Comparison of ENCODE assay signal across 1 cellular context in genomic region chr5:132310141-132310834, GRCh38.
TF ChIP-seq lines count a peak whose summit lies in the region.

No MANE protein-coding gene starts in this region.

TF ChIP-seq in K562, 482 proteins besides CTCF, POLR2A, EP300 and RAD21 (continued from another document):
- TF ChIP-seq GTF2E2 (tag; IDR thresholded peaks at IDR 0.05) (no peak), POLR2AphosphoS5 (IDR thresholded peaks at IDR 0.05; ENCODE audit: control insufficient read depth, insufficient read depth, low read depth, low read length) (no peak), ZNF592 (IDR thresholded peaks at IDR 0.05) (peak; percentile 66), HDAC2 (IDR thresholded peaks at IDR 0.05) (peak; percentile 17; the same call in 1 of the 2 replicates), RBM25 (IDR thresholded peaks at IDR 0.05; ENCODE audit: low read depth, low read length, severe bottlenecking) (peak; percentile 75), ETV1 (tag; conservative IDR thresholded peaks at IDR 0.05; ENCODE audit: low read depth) (peak; percentile 59; the same call in 1 of the 2 replicates), PHF21A (IDR thresholded peaks at IDR 0.05; ENCODE audit: borderline replicate concordance, low read depth) (peak; percentile 65; the same call in 1 of the 2 replicates), ZBTB17 (CRISPR knock-in tag; IDR thresholded peaks at IDR 0.05) (no peak), PKNOX1 (IDR thresholded peaks at IDR 0.05) (peak; percentile 64; the same call in 1 of the 2 replicates), OTX1 (CRISPR knock-in tag; IDR thresholded peaks at IDR 0.05) (no peak), PRMT5 (CRISPR knock-in tag; IDR thresholded peaks at IDR 0.05) (no peak), ZC3H11A (IDR thresholded peaks at IDR 0.05; ENCODE audit: low read depth, low read length) (no peak), POLR3G (IDR thresholded peaks at IDR 0.05; ENCODE audit: extremely low read depth, insufficient read length, insufficient replicate concordance) (no peak), BCOR (IDR thresholded peaks at IDR 0.05) (peak; percentile 83), ZNF395 (CRISPR knock-in tag; IDR thresholded peaks at IDR 0.05) (no peak), NFATC3 (IDR thresholded peaks at IDR 0.05) (no peak), ZNF551 (CRISPR knock-in tag; IDR thresholded peaks at IDR 0.05) (no peak), L3MBTL2 (IDR thresholded peaks at IDR 0.05) (peak; percentile 41), ZFP1 (CRISPR knock-in tag; IDR thresholded peaks at IDR 0.05) (no peak), XRCC5 (IDR thresholded peaks at IDR 0.05; ENCODE audit: low read depth, low read length) (no peak), SMAD4 (CRISPR knock-in tag; conservative IDR thresholded peaks at IDR 0.05) (0 out of 2 replicates have a peak, but pooled peaks have one; percentile 11), SOX6 (IDR thresholded peaks at IDR 0.05) (0 out of 2 replicates have a peak, but pooled peaks have one; percentile 22), MEIS2 (IDR thresholded peaks at IDR 0.05; ENCODE audit: partially characterized antibody) (peak; percentile 58), SREBF2 (CRISPR knock-in tag; IDR thresholded peaks at IDR 0.05) (0 out of 2 replicates have a peak, but pooled peaks have one; percentile 57), ZSCAN29 (IDR thresholded peaks at IDR 0.05) (no peak), HMG20A (CRISPR knock-in tag; conservative IDR thresholded peaks at IDR 0.05) (no peak), CHD4 (IDR thresholded peaks at IDR 0.05; ENCODE audit: insufficient read depth, insufficient replicate concordance, low read depth, low read length, poor library complexity, severe bottlenecking) (no peak), SNAPC5 (CRISPR knock-in tag; IDR thresholded peaks at IDR 0.05) (no peak), E2F6 (IDR thresholded peaks at IDR 0.05; ENCODE audit: borderline replicate concordance in 1 of 2, extremely low read depth in 1 of 2, insufficient read depth in 1 of 2, insufficient read length in 1 of 2, low read depth in 1 of 2, low read length in 1 of 2, poor library complexity in 1 of 2, severe bottlenecking in 1 of 2) (peak in 1 of 2 experiments; percentile 40), RREB1 (CRISPR knock-in tag; IDR thresholded peaks at IDR 0.05) (no peak), ARID4B (CRISPR knock-in tag; IDR thresholded peaks at IDR 0.05) (no peak), XRCC3 (IDR thresholded peaks at IDR 0.05) (no peak), NR1H2 (CRISPR knock-in tag; IDR thresholded peaks at IDR 0.05) (no peak), CUX1 (CRISPR knock-in tag; IDR thresholded peaks at IDR 0.05) (no peak), KDM1A (IDR thresholded peaks at IDR 0.05) (peak; percentile 60 to 71; a peak in 3 of 4 replicates), PHB2 (IDR thresholded peaks at IDR 0.05; ENCODE audit: low read depth) (no peak)
